ENCODE assay signal across 25 cellular contexts in the genomic region with DNA sequence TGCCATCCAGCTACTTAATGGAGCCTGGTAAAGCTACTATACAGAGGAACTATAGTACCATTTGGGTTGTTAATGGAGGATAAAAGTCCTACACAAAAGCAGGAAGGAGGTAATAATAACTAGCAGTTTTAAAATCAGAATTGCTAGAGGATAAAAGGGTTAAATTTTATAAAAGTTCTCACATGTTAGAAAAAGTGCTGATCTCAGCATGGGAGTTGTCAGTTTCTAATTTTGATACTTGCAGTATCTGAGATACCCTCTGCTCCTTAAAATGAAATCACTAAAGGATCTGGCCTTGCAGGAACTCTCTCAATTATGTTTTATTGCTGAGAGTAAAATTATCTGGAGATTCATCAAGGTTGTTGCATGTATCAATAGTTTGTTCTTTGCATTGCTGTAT.
"Had no signal": no experiment of that assay in that cellular context is flagged by ENCODE, and none has a peak within 500 bp of the region (broad histone marks: within the 10 kb centered on the region; RNA-seq: fewer than 3 reads in every experiment).

No MANE protein-coding gene starts in this region.

- H3K4me3 ChIP-seq: coronary artery, esophagus squamous epithelium, gastrocnemius medialis, heart right ventricle, left lung, lower lobe of right lung, mucosa of descending colon had no signal

- H3K36me3 ChIP-seq: esophagus squamous epithelium, gastrocnemius medialis, heart right ventricle, left lung, lower lobe of right lung had no signal

- DNase-seq: effector CD8-positive, alpha-beta T cell; effector memory CD8-positive, alpha-beta T cell; endodermal cell; erythroblast; esophagus squamous epithelium; foreskin fibroblast; foreskin melanocyte; gastrocnemius medialis; glutamatergic neuron; head of caudate nucleus; heart right ventricle; hippocampal formation; left cardiac atrium; left lung; left ventricle myocardium superior; lower lobe of right lung; mesenchymal stem cell; mucosa of descending colon; naive B cell had no signal

- H3K4me1 ChIP-seq: esophagus squamous epithelium, gastrocnemius medialis, left lung, lower lobe of right lung had no signal

- H3K27ac ChIP-seq: coronary artery, epithelial cell of prostate, esophagus squamous epithelium, gastrocnemius medialis, heart right ventricle, left lung, lower lobe of right lung had no signal

- H3K27me3 ChIP-seq: esophagus squamous epithelium, left lung had no signal

- H3K9me3 ChIP-seq: gastrocnemius medialis, lower lobe of right lung, mucosa of descending colon had no signal

- FAIRE-seq: colon, islet of Langerhans, keratinocyte had no signal

- ATAC-seq: effector memory CD8-positive, alpha-beta T cell; esophagus mucosa; gastrocnemius medialis; heart right ventricle; left cardiac atrium; left lung; left ventricle myocardium superior; lower lobe of right lung; mucosa of descending colon had no signal
